1 cellular context compared by ENCODE assay signal in genomic region chr16:5062790-5063765, GRCh38.
TF ChIP-seq lines count a peak whose summit lies in the region.

No MANE protein-coding gene starts in this region.

TF ChIP-seq in IMR-90, 13 proteins besides CTCF, POLR2A, EP300 and RAD21:
- TF ChIP-seq CHD1 (IDR thresholded peaks at IDR 0.05; ENCODE audit: low read depth, low read length) (no peak), RCOR1 (IDR thresholded peaks at IDR 0.05; ENCODE audit: insufficient replicate concordance, low read length) (no peak), CEBPB (IDR thresholded peaks at IDR 0.05; ENCODE audit: low read depth, low read length) (no peak), MXI1 (IDR thresholded peaks at IDR 0.05; ENCODE audit: borderline replicate concordance, low read depth, low read length) (no peak), RFX5 (IDR thresholded peaks at IDR 0.05; ENCODE audit: low read depth, low read length) (no peak), USF2 (IDR thresholded peaks at IDR 0.05; ENCODE audit: low read depth, low read length) (no peak), MAZ (IDR thresholded peaks at IDR 0.05; ENCODE audit: borderline replicate concordance, low read depth, low read length) (no peak), ELK1 (IDR thresholded peaks at IDR 0.05; ENCODE audit: borderline replicate concordance, low read depth, low read length) (no peak), BHLHE40 (IDR thresholded peaks at IDR 0.05; ENCODE audit: low read depth, low read length) (no peak), NFE2L2 (IDR thresholded peaks at IDR 0.05; ENCODE audit: low read depth, low read length) (no peak), MAFK (IDR thresholded peaks at IDR 0.05; ENCODE audit: low read depth, low read length) (no peak), SMC3 (IDR thresholded peaks at IDR 0.05; ENCODE audit: low read depth, low read length) (no peak), FOS (IDR thresholded peaks at IDR 0.05; ENCODE audit: low read depth, low read length) (no peak)
